Comparison of ENCODE assay signal across 15 cellular contexts in the genomic region with DNA sequence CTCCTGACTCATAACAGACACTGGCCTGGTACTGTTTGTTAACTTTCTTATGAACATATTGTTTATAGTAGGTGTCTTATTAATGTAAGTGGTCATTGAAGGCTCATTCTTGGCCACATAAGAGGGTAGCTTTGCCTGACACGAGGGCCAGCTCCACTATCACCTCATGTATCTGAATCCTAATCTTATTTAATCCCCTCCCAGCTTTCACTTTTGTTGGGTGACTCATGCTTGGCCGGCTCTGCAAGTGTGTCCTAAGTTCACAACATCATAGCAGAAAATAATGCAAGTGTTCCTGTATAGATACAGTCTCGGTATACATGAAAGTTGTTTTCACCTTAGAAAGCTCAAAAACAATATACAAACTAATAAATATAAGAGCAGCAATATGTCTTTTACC.
DNase-seq lines count a peak whose midpoint lies in the region; ATAC-seq lines count a peak whose summit lies in the region.
"Had no signal": no experiment of that assay in that cellular context is flagged by ENCODE, and none has a peak within 500 bp of the region (broad histone marks: within the 10 kb centered on the region; RNA-seq: fewer than 3 reads in every experiment).

No MANE protein-coding gene starts in this region.

- DNase-seq in ELR (ENCODE audit: low read depth): peak; percentile 47
- peak; percentile 49 for DNase-seq in NCI-H82 treated with DMSO at 0.1 percent for 48 hours (lab: John Stamatoyannopoulos, UW; ENCODE audit: unreplicated experiment)
- peak; percentile 41 for DNase-seq in myocyte (ENCODE audit: low read depth)
- no peak for DNase-seq in GF-D8 (lab: John Stamatoyannopoulos, UW)
- DNase-seq in NCI-H128 (lab: John Stamatoyannopoulos, UW; ENCODE audit: unreplicated experiment): no peak
- DNase-seq: activated B cell treated with CpG ODN at 0.5 μM for 24 hours; activated gamma-delta T cell; DMS153; NCI-H2107; stimulated activated CD4-positive, alpha-beta T cell treated with anti-CD3 and anti-CD28 coated beads, Interleukin-1b, Interleukin-23, amount 100 ng/mL, for 48 hours had no signal

- ATAC-seq in esophagus mucosa (peak; percentile 31), HG02840 (IDR thresholded peaks at IDR 0.05; ENCODE audit: low FRiP score, unreplicated experiment) (no peak), GM21360 (IDR thresholded peaks at IDR 0.05; ENCODE audit: unreplicated experiment) (no peak)
- ATAC-seq: gastroesophageal sphincter, Right ventricle myocardium inferior had no signal

Comparison
In these comparisons a context has a peak if more than half of its experiments do, and no peak if none do; other contexts are left out.
1. DNase-seq: peak in ELR (single experiment), NCI-H82 treated with DMSO at 0.1 percent for 48 hours (single experiment) and myocyte (single experiment); none in GF-D8 (single experiment) and NCI-H128 (single experiment).